27 cellular contexts compared by ENCODE assay signal in genomic region chr5:33691846-33692245, GRCh38.
DNase-seq lines count a peak whose midpoint lies in the region; ATAC-seq and TF ChIP-seq lines count a peak whose summit lies in the region.
"Had no signal": no experiment of that assay in that cellular context is flagged by ENCODE, and none has a peak within 500 bp of the region (broad histone marks: within the 10 kb centered on the region; RNA-seq: fewer than 3 reads in every experiment).

No MANE protein-coding gene starts in this region.

- H3K4me1 ChIP-seq in ACC112 (ENCODE audit: control insufficient read depth, insufficient read depth, low read length, unreplicated experiment) (peaks cover 17% of the 10 kb centered on the region), adipocyte (ENCODE audit: control insufficient read depth, insufficient read depth, low read length) (peaks cover 28% of the 10 kb centered on the region), spleen (no peaks in the 10 kb centered on the region)
- H3K4me1 ChIP-seq: BE2C had no signal

- TF ChIP-seq POLR2A in spleen (IDR thresholded peaks at IDR 0.05), result no peak

- H3K9me3 ChIP-seq in adipocyte (ENCODE audit: control insufficient read depth, low read length) (peaks cover 12% of the 10 kb centered on the region), spleen (peaks cover 0 to 27% (median 19%) of the 10 kb centered on the region in 8 donors)
- H3K9me3 ChIP-seq: BE2C, SJSA1 had no signal

- H3K4me3 ChIP-seq in ACC112 (ENCODE audit: low read depth, low read length), result no peak overlapping the region; the same call in 1 of the 2 replicates
- H3K4me3 ChIP-seq in adipocyte (ENCODE audit: low read length), result peak overlapping the region; percentile 7
- no peak overlapping the region for H3K4me3 ChIP-seq in foreskin fibroblast (ENCODE audit: low read depth in 1 of 2, low read length in 2 of 2)
- no peak overlapping the region for H3K4me3 ChIP-seq in spleen
- H3K4me3 ChIP-seq: MG63, PC-9, SJSA1 had no signal

- intact Hi-C loops in spleen (cut with DNase I; ENCODE audit: low total_unique reads), result no loop called here

- ATAC-seq in GM21737 (IDR thresholded peaks at IDR 0.05; ENCODE audit: unreplicated experiment), result no peak
- ATAC-seq: HCT116, HepG2 had no signal

- H3K27me3 ChIP-seq in ACC112 (ENCODE audit: insufficient read depth, low read length) (no peaks in the 10 kb centered on the region), adipocyte (replicated peaks; ENCODE audit: control insufficient read depth, insufficient read depth, low read length) (no peaks in the 10 kb centered on the region), spleen (replicated peaks in 1 of 7) (no peaks in the 10 kb centered on the region)
- H3K27me3 ChIP-seq: BE2C, MG63, SJSA1 had no signal

- DNase-seq in HT1080 (ENCODE audit: low read depth) (peak; percentile 6), adipocyte (ENCODE audit: low read depth) (no peak), foreskin fibroblast (peak; percentile 37 to 51), nucleus accumbens (lab: John Stamatoyannopoulos, UW) (no peak), NCI-H2171 (lab: John Stamatoyannopoulos, UW) (no peak), spleen (no peak)
- DNase-seq: ACHN; BE2C; CD8-positive, alpha-beta memory T cell; DMS79 treated with DMSO at 0.1 percent for 48 hours; KBM-7; MG63; NCI-H1105 treated with DMSO at 0.1 percent for 48 hours; NCI-H146; NCI-H1930; NCI-H2227 treated with DMSO at 0.1 percent for 48 hours; NCI-H526 treated with DMSO at 0.1 percent for 48 hours; PC-9; Right ventricle myocardium superior; RPMI8226 had no signal

- H3K36me3 ChIP-seq in ACC112 (ENCODE audit: insufficient read depth, low read length) (no peaks in the 10 kb centered on the region; the same call in 1 of the 2 replicates), adipocyte (ENCODE audit: control insufficient read depth, insufficient read depth, low read length, severe bottlenecking) (no peaks in the 10 kb centered on the region), spleen (no peaks in the 10 kb centered on the region)
- H3K36me3 ChIP-seq: BE2C, MG63, SJSA1 had no signal

- H3K9ac ChIP-seq in adipocyte (ENCODE audit: low read length), result no peak overlapping the region

- TF ChIP-seq CTCF in foreskin fibroblast (IDR thresholded peaks at IDR 0.05; ENCODE audit: low read depth, low read length) (no peak), spleen (IDR thresholded peaks at IDR 0.05 in 8 of 11, conservative IDR thresholded peaks at IDR 0.05 in 3 of 11) (no peak)

- H2AFZ ChIP-seq in ACC112 (ENCODE audit: low read length, unreplicated experiment), result no peak overlapping the region
- H2AFZ ChIP-seq: PC-9 had no signal

- peak overlapping the region; percentile 88 for H3K27ac ChIP-seq in ACC112 (ENCODE audit: low read depth, low read length)
- H3K27ac ChIP-seq in spleen, result no peak overlapping the region
- H3K27ac ChIP-seq: 22Rv1, HL-60, PC-9, SJSA1 had no signal

- H3K79me2 ChIP-seq in ACC112 (ENCODE audit: control insufficient read depth, insufficient read depth, low read length, unreplicated experiment), result peaks cover 7% of the 10 kb centered on the region

Comparison
In these comparisons a context has a peak if more than half of its experiments do, and no peak if none do; other contexts are left out.
1. DNase-seq: peak in HT1080 (single experiment) and foreskin fibroblast (2 of 2); none in adipocyte (single experiment), nucleus accumbens (0 of 56), NCI-H2171 (single experiment) and spleen (single experiment).